In the genomic region with DNA sequence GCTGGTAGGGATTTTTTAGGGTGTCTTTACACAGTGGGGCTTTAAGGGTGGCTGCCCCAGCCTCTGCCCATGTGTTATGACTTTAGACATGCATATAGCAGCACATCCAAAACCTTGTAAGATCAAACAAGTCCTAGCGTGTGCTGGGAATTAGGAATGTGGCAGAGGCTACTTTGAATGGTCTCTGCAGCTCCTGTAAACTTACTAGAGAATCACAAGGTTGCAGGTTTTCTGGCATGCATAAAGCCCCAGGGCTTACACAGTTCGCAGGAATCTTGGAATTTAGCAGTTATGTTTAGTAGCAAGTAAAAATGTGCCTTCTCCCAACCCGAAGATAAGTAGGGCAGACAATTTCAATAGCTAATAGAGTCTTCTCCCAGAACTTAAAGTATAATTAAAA, we compare ENCODE assay signal across 23 cellular contexts. TPM values are rescaled to one million over a fixed set of nuclear protein-coding genes. Genes with fewer than 3 reads are reported as not detected.
DNase-seq lines count a peak whose midpoint lies in the region; ATAC-seq and TF ChIP-seq lines count a peak whose summit lies in the region.
"Had no signal": no experiment of that assay in that cellular context is flagged by ENCODE, and none has a peak within 500 bp of the region (broad histone marks: within the 10 kb centered on the region; RNA-seq: fewer than 3 reads in every experiment).

No MANE protein-coding gene starts in this region.

- no peaks in the 10 kb centered on the region for H3K79me2 ChIP-seq in trophoblast cell (ENCODE audit: control insufficient read depth, insufficient read depth, low read length, poor library complexity)

- H3K4me2 ChIP-seq in trophoblast cell (ENCODE audit: low read length), result peak overlapping the region; percentile 48

- no peak overlapping the region for H3K9ac ChIP-seq in trophoblast cell (ENCODE audit: low read length)

- no peaks in the 10 kb centered on the region for H3K36me3 ChIP-seq in trophoblast cell (ENCODE audit: control insufficient read depth in 1 of 2, insufficient read depth in 2 of 2, low read length in 2 of 2)

- H3K4me3 ChIP-seq in choroid plexus epithelial cell (ENCODE audit: low read depth, low read length) (no peak overlapping the region), trophoblast cell (ENCODE audit: low read depth, low read length) (no peak overlapping the region)
- H3K4me3 ChIP-seq: GM12878 had no signal

- no peak overlapping the region for H3K23ac ChIP-seq in trophoblast cell (ENCODE audit: low read length)

- WGBS in trophoblast cell (ENCODE audit: extremely low coverage, insufficient coverage, insufficient read length), result no CpG with 5 or more reads among the region's 3 CpGs

- no peak overlapping the region for H3K18ac ChIP-seq in trophoblast cell (ENCODE audit: low read length)

- H3K14ac ChIP-seq in trophoblast cell (ENCODE audit: low read length), result no peak overlapping the region

- H3K4me1 ChIP-seq in foreskin keratinocyte (peaks cover 3% of the 10 kb centered on the region), trophoblast cell (ENCODE audit: control insufficient read depth in 1 of 2, insufficient read depth in 2 of 2, low read length in 2 of 2) (peaks cover 0 to 10% of the 10 kb centered on the region in 2 experiments)

- H2BK120ac ChIP-seq in trophoblast cell (ENCODE audit: insufficient read depth, low read length, poor library complexity), result peak overlapping the region; percentile 51

- H4K91ac ChIP-seq in trophoblast cell (ENCODE audit: low read depth, low read length), result peak overlapping the region; percentile 55

- TF ChIP-seq CTCF in RWPE1 (conservative IDR thresholded peaks at IDR 0.05; ENCODE audit: low read depth) (no peak), choroid plexus epithelial cell (conservative IDR thresholded peaks at IDR 0.05; ENCODE audit: low read depth, low read length) (no peak), foreskin keratinocyte (conservative IDR thresholded peaks at IDR 0.05) (no peak)

- H3K9me3 ChIP-seq in trophoblast cell (ENCODE audit: insufficient read depth, low read depth, low read length), result peaks cover 1% of the 10 kb centered on the region

- DNase-seq in RWPE1 (ENCODE audit: low spot score) (peak; percentile 2), choroid plexus epithelial cell (ENCODE audit: low read depth) (peak; percentile 39), foreskin keratinocyte (peak; percentile 42 to 74), trophoblast cell (peak; percentile 79 to 89), T-helper 9 cell (no peak), NCI-H526 treated with DMSO at 0.1 percent for 48 hours (lab: John Stamatoyannopoulos, UW) (no peak), NCI-H226 (no peak)
- DNase-seq: CD4-positive, alpha-beta T cell; COR-L47; DMS79; MV-4-11; NCI-H1105 treated with DMSO at 0.1 percent for 48 hours; NCI-H1694 treated with DMSO at 0.1 percent for 48 hours; NCI-H2081 treated with DMSO at 0.1 percent for 48 hours; NCI-H2171 treated with DMSO at 0.1 percent for 48 hours; NCI-H446 treated with DMSO at 0.1 percent for 48 hours; SIG-M5 had no signal

- H2AK5ac ChIP-seq in trophoblast cell (ENCODE audit: low read length), result no peak overlapping the region

- POLR2A ChIA-PET in RWPE1 (lab: Yijun Ruan, JAX; ENCODE audit: low non-redundant PET), result no interaction called here

- H4K8ac ChIP-seq in trophoblast cell (ENCODE audit: low read depth, low read length), result peak overlapping the region; percentile 23

- no peak overlapping the region for H4K12ac ChIP-seq in trophoblast cell (ENCODE audit: low read depth, low read length)

- H3K4ac ChIP-seq in trophoblast cell (ENCODE audit: low read depth, low read length), result no peak overlapping the region

- H3K79me1 ChIP-seq in trophoblast cell (ENCODE audit: low read length), result peaks cover 4% of the 10 kb centered on the region

- H2BK5ac ChIP-seq in trophoblast cell (ENCODE audit: low read depth, low read length, poor library complexity), result peak overlapping the region; percentile 76

- H3K27ac ChIP-seq in RWPE1 (no peak overlapping the region), foreskin keratinocyte (no peak overlapping the region), trophoblast cell (ENCODE audit: low read depth, low read length) (peak overlapping the region; percentile 86)

- H2BK12ac ChIP-seq in trophoblast cell (ENCODE audit: low read length), result peak overlapping the region; percentile 50

- no peaks in the 10 kb centered on the region for H3K27me3 ChIP-seq in foreskin keratinocyte
- no peaks in the 10 kb centered on the region for H3K27me3 ChIP-seq in trophoblast cell (ENCODE audit: insufficient read depth, low read length)

- ATAC-seq in foreskin keratinocyte (peak; percentile 54), HG03565 (IDR thresholded peaks at IDR 0.05; ENCODE audit: unreplicated experiment) (no peak)
- ATAC-seq: GM12878, SK-N-SH treated with all-trans-retinoic acid at 6 μM for 48 hours had no signal

- CTCF ChIA-PET in RWPE1 (lab: Yijun Ruan, JAX), result interaction anchor here (1.0 kb wide), 1 partner anchor 194 kb away, joined by 3 read pairs; no protein-coding TSS in a partner anchor

- no peak overlapping the region for H2AFZ ChIP-seq in trophoblast cell (ENCODE audit: insufficient read depth, low read length, poor library complexity)

RNA-seq across cellular contexts. Expression of a gene that starts 46.8 kb away (rescaled TPM):
- not detected in 2 replicates for total RNA-seq in foreskin keratinocyte
- not detected in 2 replicates for polyA plus RNA-seq in foreskin keratinocyte
- 2.5 and 2.7 TPM in 2 replicates for polyA plus RNA-seq in trophoblast cell (2013)
- total RNA-seq: A673; CD4-positive, alpha-beta T cell; GM12878 had no signal
- polyA plus RNA-seq: BJ, IgD-negative memory B cell had no signal

Comparison
In these comparisons a context has a peak if more than half of its experiments do, and no peak if none do; other contexts are left out.
1. DNase-seq: peak in RWPE1 (single experiment), choroid plexus epithelial cell (single experiment), foreskin keratinocyte (2 of 2) and trophoblast cell (2 of 2); none in T-helper 9 cell (single experiment), NCI-H526 treated with DMSO at 0.1 percent for 48 hours (single experiment) and NCI-H226 (single experiment).